Comparison of ENCODE assay signal across 1 cellular context in the genomic region with DNA sequence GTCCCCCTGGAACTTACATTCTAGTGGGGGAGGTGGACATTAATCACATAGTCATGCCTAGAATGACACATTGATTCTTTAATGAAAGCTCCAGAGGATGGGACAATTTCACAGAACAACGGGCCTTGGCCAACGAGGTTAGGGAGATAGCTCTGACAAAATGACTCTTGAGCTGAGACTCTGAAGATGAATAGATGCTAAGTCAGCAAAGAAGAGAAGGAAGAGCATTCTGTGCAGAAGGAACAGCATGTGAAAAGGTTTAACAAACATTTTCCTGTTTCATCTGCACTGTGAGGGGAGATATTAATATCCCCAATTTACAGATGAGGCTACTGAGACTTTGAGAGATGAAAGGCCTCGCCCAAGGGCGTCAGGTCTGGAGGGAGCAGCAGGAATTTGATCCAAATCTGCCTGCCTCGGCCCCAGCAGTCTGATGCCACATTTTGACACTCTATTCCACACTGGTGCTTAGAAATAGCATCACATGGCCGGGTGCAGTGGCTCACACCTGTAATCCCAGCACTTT.
TF ChIP-seq lines count a peak whose summit lies in the region.

No MANE protein-coding gene starts in this region.

TF ChIP-seq in K562, 482 proteins besides CTCF, POLR2A, EP300 and RAD21 (continued from another document):
- TF ChIP-seq ZNF764 (CRISPR knock-in tag; IDR thresholded peaks at IDR 0.05; ENCODE audit: low read depth) (no peak), BCOR (IDR thresholded peaks at IDR 0.05) (peak; percentile 62; the same call in 1 of the 2 replicates), ESRRA (IDR thresholded peaks at IDR 0.05; ENCODE audit: borderline replicate concordance, low read depth) (no peak), KHSRP (IDR thresholded peaks at IDR 0.05) (0 out of 2 replicates have a peak, but pooled peaks have one; percentile 26), ZNF551 (CRISPR knock-in tag; IDR thresholded peaks at IDR 0.05) (no peak), ZNF253 (CRISPR knock-in tag; conservative IDR thresholded peaks at IDR 0.05) (no peak), MAFG (tag; conservative IDR thresholded peaks at IDR 0.05) (peak; percentile 85), SLC30A9 (CRISPR knock-in tag; IDR thresholded peaks at IDR 0.05) (no peak), RBM25 (IDR thresholded peaks at IDR 0.05; ENCODE audit: low read depth, low read length, severe bottlenecking) (peak; percentile 66), RCOR1 (IDR thresholded peaks at IDR 0.05; ENCODE audit: borderline replicate concordance in 1 of 2, low read depth in 2 of 2, low read length in 2 of 2) (0 out of 4 replicates have a peak, but pooled peaks of 1 of the 2 experiments have one; percentile 18), NEUROD1 (IDR thresholded peaks at IDR 0.05; ENCODE audit: borderline replicate concordance, low read depth, low read length, partially characterized antibody) (no peak), OTX1 (CRISPR knock-in tag; IDR thresholded peaks at IDR 0.05) (no peak)
